ENCODE assay signal across 9 cellular contexts in genomic region chr14:63938198-63939005, GRCh38.
DNase-seq lines count a peak whose midpoint lies in the region; ATAC-seq and TF ChIP-seq lines count a peak whose summit lies in the region.
"Had no signal": no experiment of that assay in that cellular context is flagged by ENCODE, and none has a peak within 500 bp of the region (broad histone marks: within the 10 kb centered on the region; RNA-seq: fewer than 3 reads in every experiment).

No MANE protein-coding gene starts in this region.

- H2AFZ ChIP-seq in PC-9, result no peak overlapping the region

- no peak for TF ChIP-seq CTCF in fibroblast of pulmonary artery (IDR thresholded peaks at IDR 0.05; ENCODE audit: low read length, missing control alignments)
- no peak for TF ChIP-seq CTCF in PC-9 (conservative IDR thresholded peaks at IDR 0.05)

- H3K4me1 ChIP-seq in PC-9 (replicated peaks; ENCODE audit: insufficient read depth), result no peaks in the 10 kb centered on the region

- H3K27ac ChIP-seq in PC-9, result no peak overlapping the region

- POLR2A ChIA-PET in PC-9 (lab: Charles Lee; ENCODE audit: unreplicated experiment), result no interaction called here

- no peaks in the 10 kb centered on the region for H3K79me2 ChIP-seq in PC-9 (ENCODE audit: low read depth)

- DNase-seq in EL (peak; percentile 13), fibroblast of pulmonary artery (ENCODE audit: low read depth) (peak; percentile 29), 8988T (no peak), D341Med (ENCODE audit: low spot score) (no peak), PC-9 (no peak)
- no peak for DNase-seq in effector CD8-positive, alpha-beta T cell (lab: John Stamatoyannopoulos, UW)
- DNase-seq: GF-D8 had no signal

- CTCF ChIA-PET in PC-9 (lab: Charles Lee), result no interaction called here

- BruUV-seq in PC-9 (replicated peaks; lab: Mats Ljungman, UMichigan), result no TSS peak

- no peaks in the 10 kb centered on the region for H3K36me3 ChIP-seq in PC-9 (ENCODE audit: low read depth)

- no peaks in the 10 kb centered on the region for H3K27me3 ChIP-seq in PC-9 (ENCODE audit: insufficient read depth, low read depth)

- H3K4me2 ChIP-seq in PC-9, result no peak overlapping the region

- no peaks in the 10 kb centered on the region for H3F3A ChIP-seq in PC-9 (ENCODE audit: insufficient read depth, low read depth)

- no peaks in the 10 kb centered on the region for H3K9me3 ChIP-seq in PC-9 (ENCODE audit: insufficient read depth, low read depth)

- intact Hi-C loops in PC-9 (cut with micrococcal nuclease; ENCODE audit: unreplicated experiment), result no loop called here

- ATAC-seq in GM19438 (IDR thresholded peaks at IDR 0.05; ENCODE audit: low read depth, unreplicated experiment) (peak; percentile 77), HG03442 (IDR thresholded peaks at IDR 0.05; ENCODE audit: unreplicated experiment) (peak; percentile 51)

- no peaks in the 10 kb centered on the region for H3K9me2 ChIP-seq in PC-9 (ENCODE audit: insufficient read depth)

- H4K20me1 ChIP-seq in PC-9 (ENCODE audit: insufficient read depth), result no peaks in the 10 kb centered on the region

- H3K4me3 ChIP-seq in fibroblast of pulmonary artery (replicated peaks; ENCODE audit: low read depth, low read length) (no peak overlapping the region), PC-9 (no peak overlapping the region)

Comparison
In these comparisons a context has a peak if more than half of its experiments do, and no peak if none do; other contexts are left out.
1. DNase-seq: peak in EL (single experiment) and fibroblast of pulmonary artery (single experiment); none in 8988T (single experiment), effector CD8-positive, alpha-beta T cell (single experiment), D341Med (single experiment) and PC-9 (0 of 2).